In genomic region chr11:8328848-8329330, GRCh38 we compare ENCODE assay signal across 9 cellular contexts.
A peak's percentile ranks its signal among the peaks of the same experiment; 100 is the strongest.
DNase-seq lines count a peak whose midpoint lies in the region; ATAC-seq and TF ChIP-seq lines count a peak whose summit lies in the region.
"Had no signal": no experiment of that assay in that cellular context is flagged by ENCODE, and none has a peak within 500 bp of the region (broad histone marks: within the 10 kb centered on the region; RNA-seq: fewer than 3 reads in every experiment).

No MANE protein-coding gene starts in this region.

- 11% methylated on average over 11 of the region's 11 CpGs for WGBS in HUES64
- 9% methylated on average over 11 of the region's 11 CpGs for WGBS in suprapubic skin

- peak; percentile 63 for ATAC-seq in GM21576 (IDR thresholded peaks at IDR 0.05; ENCODE audit: unreplicated experiment)

- H3K27ac ChIP-seq in HUES64 (ENCODE audit: low read depth, low read length) (no peak overlapping the region), OCI-LY1 (ENCODE audit: low read depth, low read length, poor library complexity, severe bottlenecking) (no peak overlapping the region), suprapubic skin (no peak overlapping the region)

- H3K36me3 Mint-ChIP-seq in activated T-cell treated with anti-CD3 and anti-CD28 coated beads, Interleukin-2, amount 50 U/mL, for 24 hours (ENCODE audit: low read depth) = no peaks in the 10 kb centered on the region

- peak; percentile 83 for TF ChIP-seq CTCF in OCI-LY1 (IDR thresholded peaks at IDR 0.05; ENCODE audit: low read length)
- peak; percentile 38 to 82 for TF ChIP-seq CTCF in suprapubic skin (IDR thresholded peaks at IDR 0.05)

- no peak for TF ChIP-seq EP300 in suprapubic skin (IDR thresholded peaks at IDR 0.05)

- peaks cover 15% of the 10 kb centered on the region for H3K27me3 Mint-ChIP-seq in activated T-cell treated with anti-CD3 and anti-CD28 coated beads, Interleukin-2, amount 50 U/mL, for 24 hours

- no peaks in the 10 kb centered on the region for H3K79me2 ChIP-seq in OCI-LY1 (ENCODE audit: insufficient read depth, low read length)

- no peaks in the 10 kb centered on the region for H3K9me3 Mint-ChIP-seq in activated T-cell treated with anti-CD3 and anti-CD28 coated beads, Interleukin-2, amount 50 U/mL, for 24 hours
- H3K9me3 Mint-ChIP-seq: dendritic cell treated with granulocyte-macrophage colony-stimulating factor and Interleukin-4, amounts not matched to agents 40 ng/mL and 50 ng/mL, for 4 days had no signal

- H3F3A ChIP-seq in OCI-LY1 (ENCODE audit: insufficient read depth, low read length) = no peaks in the 10 kb centered on the region

- no peaks in the 10 kb centered on the region for H4K20me1 ChIP-seq in OCI-LY1 (ENCODE audit: insufficient read depth, low read length)

- H3K4me1 ChIP-seq in HUES64 (ENCODE audit: insufficient read depth, low read length) (peaks cover 25% of the 10 kb centered on the region), OCI-LY1 (ENCODE audit: insufficient read depth, low read length, severe bottlenecking) (no peaks in the 10 kb centered on the region), neuron (ENCODE audit: insufficient read depth, low read length) (peaks cover 30% of the 10 kb centered on the region), suprapubic skin (peaks cover 32% of the 10 kb centered on the region)

- H3K4me3 Mint-ChIP-seq in activated T-cell treated with anti-CD3 and anti-CD28 coated beads, Interleukin-2, amount 50 U/mL, for 24 hours = no peak overlapping the region
- H3K4me3 Mint-ChIP-seq: dendritic cell treated with granulocyte-macrophage colony-stimulating factor and Interleukin-4, amounts not matched to agents 40 ng/mL and 50 ng/mL, for 4 days had no signal

- H2AFZ ChIP-seq in OCI-LY1 (ENCODE audit: low read length) = no peak overlapping the region
- peak overlapping the region; percentile 42 for H2AFZ ChIP-seq in neuron (ENCODE audit: low read depth, low read length)

- H3K9ac ChIP-seq in HUES64 (ENCODE audit: low read depth, low read length) = no peak overlapping the region
- H3K9ac ChIP-seq in OCI-LY1 (ENCODE audit: low read length) = no peak overlapping the region

- no peaks in the 10 kb centered on the region for H3K27me3 ChIP-seq in HUES64 (ENCODE audit: insufficient read depth, low read length)
- no peaks in the 10 kb centered on the region for H3K27me3 ChIP-seq in OCI-LY1 (ENCODE audit: insufficient read depth, low read length)
- no peaks in the 10 kb centered on the region for H3K27me3 ChIP-seq in neuron (ENCODE audit: insufficient read depth, low read length)
- peaks cover 15% of the 10 kb centered on the region for H3K27me3 ChIP-seq in suprapubic skin

- H3K4me2 ChIP-seq in OCI-LY1 (ENCODE audit: low read length) = no peak overlapping the region

- peak overlapping the region; percentile 9; the same call in 1 of the 2 replicates for H3K4me3 ChIP-seq in HUES64 (ENCODE audit: low read length)
- H3K4me3 ChIP-seq in OCI-LY1 (ENCODE audit: low read depth, low read length, poor library complexity, severe bottlenecking) = no peak overlapping the region
- H3K4me3 ChIP-seq in neuron (ENCODE audit: low read length) = peak overlapping the region; percentile 44
- no peak overlapping the region for H3K4me3 ChIP-seq in suprapubic skin

- H3K27ac Mint-ChIP-seq in activated T-cell treated with anti-CD3 and anti-CD28 coated beads, Interleukin-2, amount 50 U/mL, for 24 hours = no peak overlapping the region
- H3K27ac Mint-ChIP-seq: dendritic cell treated with granulocyte-macrophage colony-stimulating factor and Interleukin-4, amounts not matched to agents 40 ng/mL and 50 ng/mL, for 4 days had no signal

- peaks cover 3% of the 10 kb centered on the region for H3K4me1 Mint-ChIP-seq in activated T-cell treated with anti-CD3 and anti-CD28 coated beads, Interleukin-2, amount 50 U/mL, for 24 hours (ENCODE audit: low read depth)

- peak; percentile 90 for DNase-seq in DMS 273 (lab: John Stamatoyannopoulos, UW; ENCODE audit: unreplicated experiment)
- DNase-seq in activated T-cell treated with anti-CD3 and anti-CD28 coated beads, Interleukin-2, amount 50 U/mL, for 24 hours = peak; percentile 78
- DNase-seq in fibroblast of the conjunctiva (ENCODE audit: low read depth) = peak; percentile 51
- peak in 1 of 2 donors; percentile 81 for DNase-seq in suprapubic skin (ENCODE audit: low spot score in 2 of 2)

- no peaks in the 10 kb centered on the region for H3K9me3 ChIP-seq in HUES64 (ENCODE audit: insufficient read depth, low read depth, low read length)
- no peaks in the 10 kb centered on the region for H3K9me3 ChIP-seq in OCI-LY1 (ENCODE audit: low read length)
- H3K9me3 ChIP-seq in neuron (ENCODE audit: low read length) = no peaks in the 10 kb centered on the region
- H3K9me3 ChIP-seq in suprapubic skin = no peaks in the 10 kb centered on the region

- H3K36me3 ChIP-seq in HUES64 (ENCODE audit: insufficient read depth, low read length) (no peaks in the 10 kb centered on the region), OCI-LY1 (ENCODE audit: insufficient read depth, low read length) (no peaks in the 10 kb centered on the region), neuron (ENCODE audit: insufficient read depth, low read length) (no peaks in the 10 kb centered on the region), suprapubic skin (no peaks in the 10 kb centered on the region)

- no peaks in the 10 kb centered on the region for H3K9me2 ChIP-seq in OCI-LY1 (ENCODE audit: low read depth, low read length)

- TF ChIP-seq POLR2A in suprapubic skin (IDR thresholded peaks at IDR 0.05) = no peak

Comparison
In these comparisons a context has a peak if more than half of its experiments do, and no peak if none do; other contexts are left out.
1. H3K4me3 ChIP-seq: peak in HUES64 (single experiment) and neuron (single experiment); none in OCI-LY1 (single experiment) and suprapubic skin (single experiment).